In the genomic region with DNA sequence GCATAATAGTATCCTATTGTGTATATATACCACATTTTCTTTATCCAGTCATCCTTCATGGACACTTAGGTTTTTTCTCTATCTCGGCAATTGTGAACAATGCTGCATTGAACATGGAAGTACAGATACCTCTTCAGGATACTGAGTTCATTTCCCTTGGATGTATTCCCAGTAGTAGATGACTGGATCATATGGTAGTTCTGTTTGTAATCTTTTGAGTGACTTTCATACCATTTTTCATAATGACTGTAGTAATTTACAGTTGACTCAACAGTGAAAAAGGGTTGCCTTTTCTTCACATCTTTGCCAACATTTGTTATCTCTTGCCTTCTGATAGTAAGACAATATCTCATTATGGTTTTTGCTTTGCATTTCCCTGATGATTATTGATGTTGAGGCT, we compare ENCODE assay signal across 23 cellular contexts. TPM values are rescaled to one million over a fixed set of nuclear protein-coding genes. Genes with fewer than 3 reads are reported as not detected.
A peak's percentile ranks its signal among the peaks of the same experiment; 100 is the strongest.
DNase-seq lines count a peak whose midpoint lies in the region; ATAC-seq, FAIRE-seq and TF ChIP-seq lines count a peak whose summit lies in the region.
"Had no signal": no experiment of that assay in that cellular context is flagged by ENCODE, and none has a peak within 500 bp of the region (broad histone marks: within the 10 kb centered on the region; RNA-seq: fewer than 3 reads in every experiment).

No MANE protein-coding gene starts in this region.

- peak; percentile 17 for DNase-seq in GM03348 (ENCODE audit: low spot score)
- DNase-seq in RKO (ENCODE audit: low spot score): peak; percentile 73
- peak; percentile 89 for DNase-seq in endothelial cell of umbilical vein (ENCODE audit: low read depth, low spot score)
- peak; percentile 77 for DNase-seq in pulmonary artery endothelial cell (ENCODE audit: low read depth, low spot score)
- DNase-seq in cerebellar cortex (ENCODE audit: low spot score): no peak
- DNase-seq in NOMO-1 (lab: John Stamatoyannopoulos, UW; ENCODE audit: unreplicated experiment in 2 of 2): no peak
- DNase-seq: activated gamma-delta T cell treated with Interleukin-2 at 50 U/mL for 16 hours; anterior cingulate cortex; Calu3; cortex of kidney; erythroblast; GF-D8; Karpas-422; mesendoderm; NCI-H1105 treated with DMSO at 0.1 percent for 48 hours; NCI-H82; small intestine; stimulated activated CD4-positive, alpha-beta T cell treated with anti-CD3 and anti-CD28 coated beads, Interleukin-4, amount 100 ng/mL, for 24 hours had no signal

- POLR2A ChIA-PET in endothelial cell of umbilical vein (lab: Charles Lee): no interaction called here

- peak overlapping the region; percentile 3 for H3K27ac ChIP-seq in endothelial cell of umbilical vein (ENCODE audit: insufficient read depth, low read depth, low read length)
- H3K27ac ChIP-seq: suprapubic skin, vagina had no signal

- H2AFZ ChIP-seq in endothelial cell of umbilical vein (ENCODE audit: low read depth, low read length): no peak overlapping the region

- peaks cover 12% of the 10 kb centered on the region for H3K4me1 ChIP-seq in endothelial cell of umbilical vein (ENCODE audit: control insufficient read depth, extremely low read depth, insufficient read depth, low read length)

- no peak overlapping the region for H3K4me3 ChIP-seq in endothelial cell of umbilical vein (replicated peaks in 1 of 3; ENCODE audit: insufficient read depth in 1 of 3, low read depth in 1 of 3, low read length in 3 of 3)
- H3K4me3 ChIP-seq: suprapubic skin, vagina had no signal

- H3K79me2 ChIP-seq in endothelial cell of umbilical vein (ENCODE audit: control insufficient read depth, insufficient read depth, low read length): no peaks in the 10 kb centered on the region

- H3K27me3 ChIP-seq in endothelial cell of umbilical vein (ENCODE audit: control insufficient read depth in 2 of 2, insufficient read depth in 2 of 2, low read length in 2 of 2): no peaks in the 10 kb centered on the region
- H3K27me3 ChIP-seq: suprapubic skin, vagina had no signal

- no peak for TF ChIP-seq POLR2A in endothelial cell of umbilical vein (IDR thresholded peaks at IDR 0.05; ENCODE audit: low read depth, low read length)

- peak overlapping the region; percentile 25 for H3K4me2 ChIP-seq in endothelial cell of umbilical vein (ENCODE audit: insufficient read depth, low read length)

- H3K36me3 ChIP-seq in endothelial cell of umbilical vein (ENCODE audit: control insufficient read depth in 2 of 2, extremely low read depth in 1 of 2, insufficient read depth in 2 of 2, low read length in 2 of 2): no peaks in the 10 kb centered on the region
- H3K36me3 ChIP-seq: suprapubic skin, vagina had no signal

- H3K9me1 ChIP-seq in endothelial cell of umbilical vein (replicated peaks; ENCODE audit: control insufficient read depth, extremely low read depth, insufficient read depth, low read length): no peaks in the 10 kb centered on the region

- H4K20me1 ChIP-seq in endothelial cell of umbilical vein (replicated peaks; ENCODE audit: control insufficient read depth, extremely low read depth, insufficient read depth, low read length): no peaks in the 10 kb centered on the region

- TF ChIP-seq CTCF in endothelial cell of umbilical vein (IDR thresholded peaks at IDR 0.05; ENCODE audit: extremely low read depth in 1 of 2, insufficient read depth in 1 of 2, low read depth in 1 of 2, low read length in 2 of 2): no peak

- dilution Hi-C loops in endothelial cell of umbilical vein (cut with MboI; ENCODE audit: extremely low pct_ligation_motif_present, low sequenced_read_pairs): no loop called here

- intact Hi-C loops in endothelial cell of umbilical vein (cut with micrococcal nuclease): loop anchor here (1.0 to 2.0 kb wide), 5 partner anchors 64 to 594 kb away; a partner anchor contains a TSS

- FAIRE-seq in endothelial cell of umbilical vein (lab: Jason Lieb, UNC): peak; percentile 74
- FAIRE-seq: islet of Langerhans, small intestine had no signal

- CTCF ChIA-PET in endothelial cell of umbilical vein (lab: Charles Lee): interaction anchor here (0.5 to 7.8 kb wide), 10 partner anchors 11 to 1278 kb away, joined by 3 to 122 read pairs (median 6); no protein-coding TSS in a partner anchor

- ATAC-seq in GM18520 (IDR thresholded peaks at IDR 0.05; ENCODE audit: unreplicated experiment): no peak
- ATAC-seq: natural killer cell treated with Interleukin-12 subunit alpha and Interleukin-12 subunit beta and Interleukin-15 and Interleukin-18, amount 100 ng/mL, for 72 hours had no signal

- no peak overlapping the region for H3K9ac ChIP-seq in endothelial cell of umbilical vein (replicated peaks; ENCODE audit: extremely low read depth, insufficient read depth, low read length)

- H3K9me3 ChIP-seq in endothelial cell of umbilical vein (replicated peaks; ENCODE audit: control insufficient read depth, insufficient read depth, low read length): no peaks in the 10 kb centered on the region
- H3K9me3 ChIP-seq: suprapubic skin, vagina had no signal

- no TSS peak for BruUV-seq in endothelial cell of umbilical vein (replicated peaks; lab: Mats Ljungman, UMichigan)

TF ChIP-seq in endothelial cell of umbilical vein, 7 proteins besides CTCF, POLR2A, EP300 and RAD21:
- TF ChIP-seq FOS (IDR thresholded peaks at IDR 0.05; ENCODE audit: borderline replicate concordance, insufficient read depth, low read length) (peak; percentile 88), JUN (IDR thresholded peaks at IDR 0.05; ENCODE audit: borderline replicate concordance, insufficient read depth, insufficient read length, low read depth) (peak; percentile 60), GATA2 (IDR thresholded peaks at IDR 0.05; ENCODE audit: insufficient read depth, insufficient read length, low read depth, low read length) (peak; percentile 72), EZH2 (IDR thresholded peaks at IDR 0.05; ENCODE audit: borderline replicate concordance, low read depth, low read length, severe bottlenecking) (no peak), POLR2AphosphoS5 (IDR thresholded peaks at IDR 0.05; ENCODE audit: insufficient read depth, low read depth, low read length) (no peak)
- TF ChIP-seq, protein P1, sequence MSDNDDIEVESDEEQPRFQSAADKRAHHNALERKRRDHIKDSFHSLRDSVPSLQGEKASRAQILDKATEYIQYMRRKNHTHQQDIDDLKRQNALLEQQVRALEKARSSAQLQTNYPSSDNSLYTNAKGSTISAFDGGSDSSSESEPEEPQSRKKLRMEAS (IDR thresholded peaks at IDR 0.05; ENCODE audit: insufficient read depth, insufficient read length): no peak
TF ChIP-seq in endothelial cell of umbilical vein: peak in this region for 3.

RNA-seq across cellular contexts. Expression of a gene that starts 21.8 kb away (rescaled TPM):
- total RNA-seq in endothelial cell of umbilical vein: 0.14 and 0.27 TPM in 2 replicates
- polyA plus RNA-seq in endothelial cell of umbilical vein: not detected in 2 replicates
- 0.01 and 0.03 TPM in 2 replicates for polyA plus RNA-seq in endothelial cell of umbilical vein (2011; cell fraction: cytosol; rRNA removed)
- polyA plus RNA-seq in endothelial cell of umbilical vein (2011; cell fraction: nucleus; rRNA removed): 0.14 and 0.26 TPM in 2 replicates
- 0.15 and 0.28 TPM in 2 replicates for polyA plus RNA-seq in endothelial cell of umbilical vein (2012)
- not detected in 2 replicates for polyA minus RNA-seq in endothelial cell of umbilical vein
- polyA minus RNA-seq in endothelial cell of umbilical vein (2011; cell fraction: cytosol; rRNA and poly(A)+ RNA removed): not detected
- 0.14 and 0.24 TPM in 2 replicates for polyA minus RNA-seq in endothelial cell of umbilical vein (2011; cell fraction: nucleus; rRNA and poly(A)+ RNA removed)
- total RNA-seq in pulmonary artery endothelial cell: 0.21 and 0.26 TPM in 2 replicates
- total RNA-seq: vagina had no signal

Comparison
In these comparisons a context has a peak if more than half of its experiments do, and no peak if none do; other contexts are left out.
1. DNase-seq: peak in GM03348 (single experiment), RKO (single experiment), endothelial cell of umbilical vein (single experiment) and pulmonary artery endothelial cell (single experiment); none in cerebellar cortex (single experiment) and NOMO-1 (0 of 2).